Comparison of ENCODE assay signal across 7 cellular contexts in the genomic region with DNA sequence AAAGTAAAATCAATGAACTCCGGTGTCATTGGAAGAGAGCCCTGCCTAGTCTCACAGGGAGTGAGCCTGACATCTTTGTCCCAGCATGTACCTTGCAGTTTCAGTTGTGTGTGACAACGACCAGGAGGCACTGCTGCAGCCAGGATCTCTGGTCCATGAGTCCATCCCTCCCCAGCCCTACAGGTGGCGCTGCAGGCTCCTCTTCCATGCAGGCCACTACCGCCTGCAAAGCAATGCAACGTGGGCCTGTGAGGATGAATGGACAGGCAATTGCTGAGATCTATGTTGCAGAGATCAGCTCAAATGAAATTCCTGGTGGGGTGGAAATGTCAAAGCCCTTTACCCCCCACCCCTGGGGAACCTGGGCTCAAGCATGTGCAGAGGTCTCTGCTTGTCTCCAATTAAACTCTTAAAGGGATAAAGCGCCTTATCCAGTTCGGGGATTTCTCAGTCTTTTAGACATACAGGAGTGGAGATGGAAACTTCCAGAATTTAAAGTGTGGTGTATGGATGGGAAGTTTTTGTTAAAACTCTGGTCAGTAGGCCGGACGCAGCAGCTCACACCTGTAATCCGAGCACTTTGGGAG. TPM values are rescaled to one million over a fixed set of nuclear protein-coding genes. Genes with fewer than 3 reads are reported as not detected.
A peak's percentile ranks its signal among the peaks of the same experiment; 100 is the strongest.
DNase-seq lines count a peak whose midpoint lies in the region; ATAC-seq, FAIRE-seq and TF ChIP-seq lines count a peak whose summit lies in the region.

No MANE protein-coding gene starts in this region.

- peaks cover 6% of the 10 kb centered on the region; the same call in 1 of the 2 replicates for H3K27me3 Mint-ChIP-seq in WTC11 (ENCODE audit: low read depth)

- no TSS peak for BruUV-seq in mammary epithelial cell (replicated peaks; lab: Mats Ljungman, UMichigan)

- H3K9me3 Mint-ChIP-seq in WTC11 = no peaks in the 10 kb centered on the region

- no peak overlapping the region for H3K4me3 Mint-ChIP-seq in WTC11

- TF ChIP-seq CTCF in GM12875 (IDR thresholded peaks at IDR 0.05; ENCODE audit: borderline replicate concordance, insufficient read depth, low read depth, low read length) (peak; percentile 89), WTC11 (IDR thresholded peaks at IDR 0.05) (peak; percentile 94), mammary epithelial cell (conservative IDR thresholded peaks at IDR 0.05 in 1 of 2, IDR thresholded peaks at IDR 0.05 in 1 of 2; ENCODE audit: extremely low read depth in 1 of 2, insufficient read depth in 1 of 2, low read depth in 1 of 2, low read length in 2 of 2) (peak; percentile 96 to 97), keratinocyte (optimal IDR thresholded peaks at IDR 0.05 in 1 of 3, IDR thresholded peaks at IDR 0.05 in 1 of 3, conservative IDR thresholded peaks at IDR 0.05 in 1 of 3; ENCODE audit: extremely low read depth in 1 of 3, insufficient read depth in 2 of 3, low read length in 3 of 3) (peak; percentile 93 to 99 (median 94))

- peak overlapping the region; percentile 63; the same call in 1 of the 2 replicates for H3K27ac Mint-ChIP-seq in WTC11

- H2AFZ ChIP-seq in mammary epithelial cell (ENCODE audit: low read depth, low read length) (no peak overlapping the region), keratinocyte (ENCODE audit: control insufficient read depth, low read length) (no peak overlapping the region)

- H3K9me1 ChIP-seq in keratinocyte (ENCODE audit: control insufficient read depth, extremely low read depth, insufficient read depth, low read length) = no peaks in the 10 kb centered on the region

- POLR2A ChIA-PET in WTC11 (lab: Charles Lee) = no interaction called here

- H3K36me3 ChIP-seq in mammary epithelial cell (ENCODE audit: insufficient read depth, low read length) (peaks cover 16% of the 10 kb centered on the region), keratinocyte (ENCODE audit: control insufficient read depth in 2 of 2, extremely low read depth in 1 of 2, insufficient read depth in 2 of 2, low read length in 2 of 2) (peaks cover 9 to 21% of the 10 kb centered on the region in 2 experiments)

- FAIRE-seq in keratinocyte (lab: Jason Lieb, UNC) = peak; percentile 85

- CTCF ChIA-PET in WTC11 (lab: Charles Lee) (interaction anchor here (0.6 to 2.5 kb wide), 20 partner anchors 11 to 421 kb away, joined by 3 to 13 read pairs (median 4); partner anchors contain the start of gene TKT), mammary epithelial cell (lab: Charles Lee; ENCODE audit: low non-redundant PET) (no interaction called here)

- H3K9ac ChIP-seq in mammary epithelial cell (ENCODE audit: insufficient read depth, low read length) (no peak overlapping the region), keratinocyte (ENCODE audit: control insufficient read depth, extremely low read depth, insufficient read depth, low read length) (no peak overlapping the region)

- H3K27ac ChIP-seq in mammary epithelial cell (ENCODE audit: insufficient read depth, low read depth, low read length) (no peak overlapping the region), keratinocyte (ENCODE audit: control insufficient read depth, insufficient read depth, low read length) (no peak overlapping the region)

- H3K27me3 ChIP-seq in mammary epithelial cell (ENCODE audit: insufficient read depth, low read length) (no peaks in the 10 kb centered on the region), keratinocyte (ENCODE audit: control insufficient read depth, extremely low read depth, insufficient read depth, low read length) (no peaks in the 10 kb centered on the region)

- H3K36me3 Mint-ChIP-seq in WTC11 = peaks cover 15% of the 10 kb centered on the region

- no peaks in the 10 kb centered on the region for H3K4me1 ChIP-seq in mammary epithelial cell (ENCODE audit: insufficient read depth, low read length)
- no peaks in the 10 kb centered on the region for H3K4me1 ChIP-seq in keratinocyte (ENCODE audit: control insufficient read depth, extremely low read depth, insufficient read depth, low read length)

- H3K79me2 ChIP-seq in mammary epithelial cell (ENCODE audit: insufficient read depth, low read length) = no peaks in the 10 kb centered on the region
- H3K79me2 ChIP-seq in keratinocyte (ENCODE audit: control insufficient read depth, insufficient read depth, low read length) = no peaks in the 10 kb centered on the region

- ATAC-seq in HG02884 (IDR thresholded peaks at IDR 0.05; ENCODE audit: unreplicated experiment) (peak; percentile 83), WTC11 (peak; percentile 84)

- DNase-seq in NCI-H2171 (lab: John Stamatoyannopoulos, UW) = peak; percentile 35
- peak; percentile 93 for DNase-seq in WTC11 (ENCODE audit: low spot score)
- DNase-seq in mammary epithelial cell = peak; percentile 63
- no peak for DNase-seq in keratinocyte (ENCODE audit: low read depth, low spot score)
- DNase-seq in stimulated activated CD4-positive, alpha-beta T cell treated with anti-CD3 and anti-CD28 coated beads, Interleukin-2, amount 100 ng/mL, for 24 hours = peak; percentile 83 to 89

- H4K20me1 ChIP-seq in mammary epithelial cell (ENCODE audit: insufficient read depth, low read length) = no peaks in the 10 kb centered on the region
- H4K20me1 ChIP-seq in keratinocyte (ENCODE audit: control insufficient read depth, extremely low read depth, insufficient read depth, low read length) = peaks cover 3% of the 10 kb centered on the region

- intact Hi-C loops in mammary epithelial cell (cut with micrococcal nuclease) = loop anchor here (1.0 to 10.0 kb wide), 4 partner anchors 79 to 495 kb away; no protein-coding TSS in a partner anchor

- H3K9me3 ChIP-seq in mammary epithelial cell (replicated peaks; ENCODE audit: insufficient read depth, low read length) = no peaks in the 10 kb centered on the region
- no peaks in the 10 kb centered on the region for H3K9me3 ChIP-seq in keratinocyte (ENCODE audit: control insufficient read depth, low read depth, low read length)

- H3K4me3 ChIP-seq in GM12875 (ENCODE audit: low read depth, low read length) = no peak overlapping the region
- H3K4me3 ChIP-seq in mammary epithelial cell (replicated peaks in 1 of 3; ENCODE audit: insufficient read depth in 1 of 3, low read depth in 2 of 3, low read length in 3 of 3) = no peak overlapping the region
- H3K4me3 ChIP-seq in keratinocyte (ENCODE audit: control insufficient read depth in 2 of 3, extremely low read depth in 1 of 3, insufficient read depth in 2 of 3, low read depth in 1 of 3, low read length in 3 of 3) = no peak overlapping the region

- dilution Hi-C loops in mammary epithelial cell (cut with HindIII; ENCODE audit: low sequenced_read_pairs) = no loop called here
- dilution Hi-C loops in keratinocyte (cut with MboI; ENCODE audit: extremely low pct_ligation_motif_present, low sequenced_read_pairs) = no loop called here

- in situ Hi-C loops in mammary epithelial cell (cut with MboI; ENCODE audit: low sequenced_read_pairs in 2 of 2) = no loop called here

- H3K4me2 ChIP-seq in mammary epithelial cell (ENCODE audit: insufficient read depth, low read depth, low read length) (no peak overlapping the region), keratinocyte (ENCODE audit: control insufficient read depth, extremely low read depth, insufficient read depth, low read depth, low read length) (no peak overlapping the region)

- H3K4me1 Mint-ChIP-seq in WTC11 = peaks cover 5% of the 10 kb centered on the region

- 45% methylated on average over 9 of the region's 10 CpGs for WGBS in mammary epithelial cell (ENCODE audit: low coverage, missing lambda C conversion rate)

TF ChIP-seq in WTC11, 78 proteins besides CTCF, POLR2A, EP300 and RAD21 (continues in another document):
- peak; percentile 51; the same call in 1 of the 2 replicates for TF ChIP-seq ZNF671 (CRISPR knock-in tag; IDR thresholded peaks at IDR 0.05)
- TF ChIP-seq ZNF138 (CRISPR knock-in tag; conservative IDR thresholded peaks at IDR 0.05) = 0 out of 2 replicates have a peak, but pooled peaks have one; percentile 46
- TF ChIP-seq SMAD3 (CRISPR knock-in tag; IDR thresholded peaks at IDR 0.05; ENCODE audit: borderline replicate concordance) = no peak
- no peak for TF ChIP-seq IRF2 (CRISPR knock-in tag; IDR thresholded peaks at IDR 0.05; ENCODE audit: borderline replicate concordance, low read depth)

RNA-seq across cellular contexts. Expression of gene TKT, which starts 35.8 kb away (rescaled TPM):
- 1,040 to 1,222 TPM (median 1,204 TPM) in 3 replicates for total RNA-seq in WTC11 (2021)
- 100 to 1,000 TPM; 545 to 600 TPM for total RNA-seq in mammary epithelial cell
- 437 TPM for polyA plus RNA-seq in mammary epithelial cell
- 384 TPM for polyA minus RNA-seq in mammary epithelial cell
- 225 to 282 TPM (median 266 TPM) in 3 replicates for polyA plus RNA-seq in keratinocyte
- 49.0 TPM for polyA plus RNA-seq in keratinocyte (2011; ENCODE audit: low read depth)
- 157 and 279 TPM in 2 replicates for polyA plus RNA-seq in keratinocyte (2011; cell fraction: cytosol; rRNA removed)
- polyA plus RNA-seq in keratinocyte (2011; cell fraction: nucleus; rRNA removed) = 177 and 237 TPM in 2 replicates
- polyA plus RNA-seq in keratinocyte (2012; ENCODE audit: low replicate concordance) = 176 and 519 TPM in 2 replicates
- 167 to 388 TPM (median 197 TPM) in 3 replicates for polyA minus RNA-seq in keratinocyte
- polyA minus RNA-seq in keratinocyte (2011; cell fraction: cytosol; rRNA and poly(A)+ RNA removed) = 270 TPM
- polyA minus RNA-seq in keratinocyte (2011; cell fraction: nucleus; rRNA and poly(A)+ RNA removed) = 129 and 143 TPM in 2 replicates

RNA-seq across cellular contexts. Expression of gene PRKCD, which starts 59.0 kb away (rescaled TPM):
- 16.7 to 19.2 TPM (median 18.0 TPM) in 3 replicates for total RNA-seq in WTC11 (2021)
- total RNA-seq in mammary epithelial cell = 10 to 100 TPM in 1 of 2 donors, 1 to 10 TPM in 1; 6.2 to 37.2 TPM
- polyA plus RNA-seq in mammary epithelial cell = 60.1 TPM
- 39.5 TPM for polyA minus RNA-seq in mammary epithelial cell
- 24.7 to 32.1 TPM (median 25.1 TPM) in 3 replicates for polyA plus RNA-seq in keratinocyte
- polyA plus RNA-seq in keratinocyte (2011; ENCODE audit: low read depth) = 10.5 TPM
- 20.4 and 25.7 TPM in 2 replicates for polyA plus RNA-seq in keratinocyte (2011; cell fraction: cytosol; rRNA removed)
- 36.3 and 41.7 TPM in 2 replicates for polyA plus RNA-seq in keratinocyte (2011; cell fraction: nucleus; rRNA removed)
- polyA plus RNA-seq in keratinocyte (2012; ENCODE audit: low replicate concordance) = 21.6 and 23.7 TPM in 2 replicates
- 21.7 to 45.7 TPM (median 30.3 TPM) in 3 replicates for polyA minus RNA-seq in keratinocyte
- polyA minus RNA-seq in keratinocyte (2011; cell fraction: cytosol; rRNA and poly(A)+ RNA removed) = 18.0 TPM
- polyA minus RNA-seq in keratinocyte (2011; cell fraction: nucleus; rRNA and poly(A)+ RNA removed) = 18.5 and 23.4 TPM in 2 replicates
